In the genomic region with DNA sequence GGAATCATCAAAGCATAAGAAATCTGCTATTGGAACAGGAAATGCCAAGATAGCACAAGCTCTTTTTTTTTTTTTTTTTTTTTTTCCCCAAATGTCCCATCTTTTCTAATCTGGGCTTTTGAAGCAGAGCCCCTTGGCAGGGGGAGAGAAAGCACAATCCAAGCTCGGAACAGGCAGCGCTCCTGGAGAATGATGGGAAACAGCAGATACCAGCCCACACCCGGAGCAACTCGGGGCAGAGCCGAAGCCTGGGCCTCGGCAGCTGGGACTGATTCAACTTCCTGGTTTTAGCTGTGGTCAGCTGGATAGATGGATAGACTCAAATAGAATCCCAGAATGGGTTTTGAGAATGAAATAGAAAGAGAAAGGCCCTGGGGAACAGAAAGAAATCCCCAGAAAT, we compare ENCODE assay signal across 13 cellular contexts.
DNase-seq lines count a peak whose midpoint lies in the region; ATAC-seq and TF ChIP-seq lines count a peak whose summit lies in the region.
"Had no signal": no experiment of that assay in that cellular context is flagged by ENCODE, and none has a peak within 500 bp of the region (broad histone marks: within the 10 kb centered on the region; RNA-seq: fewer than 3 reads in every experiment).

No MANE protein-coding gene starts in this region.

- no peaks in the 10 kb centered on the region for H3K79me2 ChIP-seq in neural progenitor cell (ENCODE audit: low read depth)

- H3K4me1 Mint-ChIP-seq in neural progenitor cell, result no peaks in the 10 kb centered on the region
- no peaks in the 10 kb centered on the region for H3K4me1 Mint-ChIP-seq in progenitor cell of endocrine pancreas (ENCODE audit: low read depth)
- H3K4me1 Mint-ChIP-seq: B cell; naive thymus-derived CD4-positive, alpha-beta T cell had no signal

- TF ChIP-seq CTCF in AG09309 (IDR thresholded peaks at IDR 0.05; ENCODE audit: control insufficient read depth, insufficient read depth, low read depth, low read length, missing control alignments), result no peak
- TF ChIP-seq CTCF in fibroblast of the aortic adventitia (IDR thresholded peaks at IDR 0.05; ENCODE audit: insufficient read depth, low read length), result no peak
- no peak for TF ChIP-seq CTCF in neural progenitor cell (IDR thresholded peaks at IDR 0.05)
- TF ChIP-seq CTCF in progenitor cell of endocrine pancreas (IDR thresholded peaks at IDR 0.05; ENCODE audit: unreplicated experiment), result no peak

- H3K4me3 ChIP-seq in AG09309 (ENCODE audit: control insufficient read depth, low read depth, low read length) (no peak overlapping the region), SK-N-MC (no peak overlapping the region; the same call in 1 of the 2 replicates), fibroblast of the aortic adventitia (ENCODE audit: low read depth, low read length) (no peak overlapping the region), neural progenitor cell (no peak overlapping the region)
- H3K4me3 ChIP-seq: ascending aorta had no signal

- H3K27ac Mint-ChIP-seq in neural progenitor cell, result no peak overlapping the region
- H3K27ac Mint-ChIP-seq in progenitor cell of endocrine pancreas, result no peak overlapping the region
- H3K27ac Mint-ChIP-seq: B cell; naive thymus-derived CD4-positive, alpha-beta T cell had no signal

- H3K4me1 ChIP-seq in neural progenitor cell, result no peaks in the 10 kb centered on the region

- peak; percentile 16 for DNase-seq in AG09309 (ENCODE audit: low read depth)
- DNase-seq in SK-N-MC (ENCODE audit: low read depth, low spot score), result no peak
- DNase-seq in fibroblast of the aortic adventitia (ENCODE audit: low read depth), result peak; percentile 71
- DNase-seq in neural progenitor cell (ENCODE audit: low spot score), result no peak
- no peak for DNase-seq in A172 (ENCODE audit: low spot score)
- DNase-seq in progenitor cell of endocrine pancreas (ENCODE audit: low spot score, unreplicated experiment), result no peak
- no peak for DNase-seq in COLO829 (ENCODE audit: low spot score)
- DNase-seq: naive thymus-derived CD4-positive, alpha-beta T cell; stimulated activated CD4-positive, alpha-beta T cell treated with anti-CD3 and anti-CD28 coated beads, Interleukin-12 subunit alpha, Interleukin-12 subunit beta, amount 100 ng/mL, for 4 hours had no signal

- H4K20me1 ChIP-seq in neural progenitor cell (ENCODE audit: low read depth), result no peaks in the 10 kb centered on the region

- ATAC-seq in HG02571 (IDR thresholded peaks at IDR 0.05; ENCODE audit: unreplicated experiment), result no peak
- ATAC-seq: naive thymus-derived CD4-positive, alpha-beta T cell had no signal

- H3K9me3 ChIP-seq in SK-N-MC (ENCODE audit: low read depth, low read length) (no peaks in the 10 kb centered on the region), neural progenitor cell (ENCODE audit: low read depth) (no peaks in the 10 kb centered on the region)
- H3K9me3 ChIP-seq: ascending aorta had no signal

- no peaks in the 10 kb centered on the region for H3K27me3 ChIP-seq in neural progenitor cell
- H3K27me3 ChIP-seq: ascending aorta had no signal

- H3K27me3 Mint-ChIP-seq in neural progenitor cell (ENCODE audit: insufficient read depth, low read depth), result no peaks in the 10 kb centered on the region
- H3K27me3 Mint-ChIP-seq in progenitor cell of endocrine pancreas, result peaks cover 3% of the 10 kb centered on the region
- H3K27me3 Mint-ChIP-seq: B cell had no signal

- H3K4me2 ChIP-seq in neural progenitor cell, result no peak overlapping the region

- H3K27ac ChIP-seq in SK-N-MC (peak overlapping the region; percentile 90), neural progenitor cell (no peak overlapping the region)
- H3K27ac ChIP-seq: RWPE1 had no signal

- H2AFZ ChIP-seq in neural progenitor cell (replicated peaks), result peak overlapping the region; percentile 22

- H3K36me3 Mint-ChIP-seq in neural progenitor cell, result no peaks in the 10 kb centered on the region
- no peaks in the 10 kb centered on the region for H3K36me3 Mint-ChIP-seq in progenitor cell of endocrine pancreas (ENCODE audit: insufficient read depth)
- H3K36me3 Mint-ChIP-seq: naive thymus-derived CD4-positive, alpha-beta T cell had no signal

- H3K36me3 ChIP-seq in SK-N-MC (ENCODE audit: insufficient read depth, low read length) (no peaks in the 10 kb centered on the region), neural progenitor cell (no peaks in the 10 kb centered on the region)
- H3K36me3 ChIP-seq: ascending aorta had no signal

- no peaks in the 10 kb centered on the region for H3F3A ChIP-seq in neural progenitor cell (ENCODE audit: low read depth)

- H3K4me3 Mint-ChIP-seq in neural progenitor cell (no peak overlapping the region), progenitor cell of endocrine pancreas (ENCODE audit: low read depth) (no peak overlapping the region)
- H3K4me3 Mint-ChIP-seq: B cell; naive thymus-derived CD4-positive, alpha-beta T cell had no signal

- H3K9ac ChIP-seq in SK-N-MC (ENCODE audit: insufficient read length) (no peak overlapping the region), neural progenitor cell (no peak overlapping the region)

- no peaks in the 10 kb centered on the region for H3K9me3 Mint-ChIP-seq in neural progenitor cell
- no peaks in the 10 kb centered on the region for H3K9me3 Mint-ChIP-seq in progenitor cell of endocrine pancreas (ENCODE audit: low read depth)
- H3K9me3 Mint-ChIP-seq: naive thymus-derived CD4-positive, alpha-beta T cell had no signal

Comparison
In these comparisons a context has a peak if more than half of its experiments do, and no peak if none do; other contexts are left out.
1. DNase-seq: peak in AG09309 (single experiment) and fibroblast of the aortic adventitia (single experiment); none in SK-N-MC (single experiment), neural progenitor cell (single experiment), A172 (single experiment), progenitor cell of endocrine pancreas (single experiment) and COLO829 (single experiment).